In the genomic region with DNA sequence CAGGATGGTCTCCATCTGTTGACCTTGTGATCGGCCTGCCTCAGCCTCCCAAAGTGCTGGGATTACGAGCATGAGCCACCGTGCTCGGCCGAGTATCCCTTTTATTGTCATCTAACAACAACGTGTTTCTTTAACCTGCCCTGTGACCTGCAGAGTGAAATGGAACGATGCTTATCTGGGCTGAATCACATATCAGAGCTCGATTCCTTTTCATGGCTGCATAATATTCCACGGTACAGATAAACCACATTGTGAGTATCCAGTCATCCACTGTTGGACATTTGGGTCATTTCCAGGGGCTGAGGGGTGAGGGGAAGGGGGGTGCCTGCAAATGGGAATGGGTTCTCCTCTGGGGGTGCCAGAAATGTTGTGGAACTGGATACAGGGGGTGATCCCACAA, we compare ENCODE assay signal across 6 cellular contexts.
"Had no signal": no experiment of that assay in that cellular context is flagged by ENCODE, and none has a peak within 500 bp of the region (broad histone marks: within the 10 kb centered on the region; RNA-seq: fewer than 3 reads in every experiment).

No MANE protein-coding gene starts in this region.

- DNase-seq: H7, IMR-90, KBM-7 had no signal

- FAIRE-seq: HTR-8/SVneo had no signal

- H3K4me3 ChIP-seq: GM23338, HAP-1 had no signal

- H3K4me2 ChIP-seq: GM23338 had no signal

- H3K9me3 ChIP-seq: HAP-1 had no signal

- H3K36me3 ChIP-seq: HAP-1 had no signal

- H3K4me1 ChIP-seq: HAP-1 had no signal
